In genomic region chr14:98622208-98623051, GRCh38 we compare ENCODE assay signal across 30 cellular contexts.
A peak's percentile ranks its signal among the peaks of the same experiment; 100 is the strongest.
DNase-seq lines count a peak whose midpoint lies in the region; ATAC-seq, FAIRE-seq and TF ChIP-seq lines count a peak whose summit lies in the region.
"Had no signal": no experiment of that assay in that cellular context is flagged by ENCODE, and none has a peak within 500 bp of the region (broad histone marks: within the 10 kb centered on the region; RNA-seq: fewer than 3 reads in every experiment).

No MANE protein-coding gene starts in this region.

- no peaks in the 10 kb centered on the region for H3K27me3 ChIP-seq in mammary epithelial cell (ENCODE audit: insufficient read depth, low read length)
- no peaks in the 10 kb centered on the region for H3K27me3 ChIP-seq in astrocyte (ENCODE audit: insufficient read depth, low read length)
- no peaks in the 10 kb centered on the region for H3K27me3 ChIP-seq in keratinocyte (ENCODE audit: control insufficient read depth, extremely low read depth, insufficient read depth, low read length)
- no peaks in the 10 kb centered on the region for H3K27me3 ChIP-seq in Karpas-422 (ENCODE audit: low read length)
- H3K27me3 ChIP-seq: body of pancreas, gastrocnemius medialis, ovary had no signal

- peak overlapping the region; percentile 15 for H3K4me2 ChIP-seq in mammary epithelial cell (ENCODE audit: insufficient read depth, low read depth, low read length)
- peak overlapping the region; percentile 30 for H3K4me2 ChIP-seq in astrocyte (ENCODE audit: low read length)
- H3K4me2 ChIP-seq in keratinocyte (ENCODE audit: control insufficient read depth, extremely low read depth, insufficient read depth, low read depth, low read length), result peak overlapping the region; percentile 41
- no peak overlapping the region for H3K4me2 ChIP-seq in Karpas-422 (ENCODE audit: low read depth, low read length, poor library complexity, severe bottlenecking)

- no peak for ATAC-seq in HG02840 (IDR thresholded peaks at IDR 0.05; ENCODE audit: low FRiP score, unreplicated experiment)
- ATAC-seq: activated CD4-positive, alpha-beta T cell treated with anti-CD3 and anti-CD28 coated beads for 36 hours; body of pancreas; gastrocnemius medialis; K562; left cardiac atrium; stimulated activated memory B cell treated with anti-CD40 and anti-IgM and Interleukin-4, amounts not matched to agents 10 μg/mL and 1 μg/mL and 100 μg/mL, for 72 hours had no signal

- dilution Hi-C loops in mammary epithelial cell (cut with HindIII; ENCODE audit: low sequenced_read_pairs), result no loop called here
- dilution Hi-C loops in keratinocyte (cut with MboI; ENCODE audit: extremely low pct_ligation_motif_present, low sequenced_read_pairs), result no loop called here

- H3K36me3 ChIP-seq in mammary epithelial cell (ENCODE audit: insufficient read depth, low read length) (no peaks in the 10 kb centered on the region), astrocyte (ENCODE audit: insufficient read depth, low read length) (no peaks in the 10 kb centered on the region), keratinocyte (ENCODE audit: control insufficient read depth in 2 of 2, extremely low read depth in 1 of 2, insufficient read depth in 2 of 2, low read length in 2 of 2) (no peaks in the 10 kb centered on the region), Karpas-422 (ENCODE audit: insufficient read depth, low read length) (no peaks in the 10 kb centered on the region)
- H3K36me3 ChIP-seq: gastrocnemius medialis, HAP-1, ovary had no signal

- H3K4me1 ChIP-seq in mammary epithelial cell (ENCODE audit: insufficient read depth, low read length) (peaks cover 9% of the 10 kb centered on the region), astrocyte (ENCODE audit: insufficient read depth, low read length) (peaks cover 13% of the 10 kb centered on the region), keratinocyte (ENCODE audit: control insufficient read depth, extremely low read depth, insufficient read depth, low read length) (peaks cover 16% of the 10 kb centered on the region), Karpas-422 (ENCODE audit: low read length) (no peaks in the 10 kb centered on the region)
- H3K4me1 ChIP-seq: body of pancreas, gastrocnemius medialis, HAP-1 had no signal

- H3K4me3 Mint-ChIP-seq in MCF 10A (ENCODE audit: unreplicated experiment), result no peak overlapping the region
- H3K4me3 Mint-ChIP-seq in astrocyte (ENCODE audit: unreplicated experiment), result no peak overlapping the region
- H3K4me3 Mint-ChIP-seq: activated CD4-positive, alpha-beta T cell treated with anti-CD3 and anti-CD28 coated beads for 36 hours; activated T-cell treated with anti-CD3 and anti-CD28 coated beads, Interleukin-2, amount 50 U/mL, for 24 hours; CD4-positive, alpha-beta T cell; stimulated activated memory B cell treated with anti-CD40 and anti-IgM and Interleukin-4, amounts not matched to agents 10 μg/mL and 1 μg/mL and 100 μg/mL, for 72 hours had no signal

- H3K4me1 Mint-ChIP-seq in MCF 10A (ENCODE audit: insufficient read depth, unreplicated experiment) (no peaks in the 10 kb centered on the region), astrocyte (ENCODE audit: low read depth, unreplicated experiment) (peaks cover 14% of the 10 kb centered on the region)
- H3K4me1 Mint-ChIP-seq: activated CD4-positive, alpha-beta T cell treated with anti-CD3 and anti-CD28 coated beads for 36 hours; stimulated activated memory B cell treated with anti-CD40 and anti-IgM and Interleukin-4, amounts not matched to agents 10 μg/mL and 1 μg/mL and 100 μg/mL, for 72 hours had no signal

- POLR2A ChIA-PET in MCF 10A (lab: Yijun Ruan, JAX), result no interaction called here

- H3K27ac ChIP-seq in mammary epithelial cell (ENCODE audit: insufficient read depth, low read depth, low read length) (no peak overlapping the region), astrocyte (ENCODE audit: low read depth, low read length) (peak overlapping the region; percentile 46), keratinocyte (ENCODE audit: control insufficient read depth, insufficient read depth, low read length) (no peak overlapping the region), Karpas-422 (ENCODE audit: low read length) (no peak overlapping the region)
- H3K27ac ChIP-seq: body of pancreas, gastrocnemius medialis, ovary, VCaP had no signal

- H3K36me3 Mint-ChIP-seq in MCF 10A (ENCODE audit: insufficient read depth, unreplicated experiment) (no peaks in the 10 kb centered on the region), astrocyte (ENCODE audit: low read depth, unreplicated experiment) (no peaks in the 10 kb centered on the region)
- H3K36me3 Mint-ChIP-seq: stimulated activated memory B cell treated with anti-CD40 and anti-IgM and Interleukin-4, amounts not matched to agents 10 μg/mL and 1 μg/mL and 100 μg/mL, for 72 hours had no signal

- H3K9me2 ChIP-seq in Karpas-422 (replicated peaks; ENCODE audit: insufficient read depth, low read length), result no peaks in the 10 kb centered on the region; the same call in 1 of the 2 replicates

- H3K9me3 Mint-ChIP-seq in MCF 10A (ENCODE audit: unreplicated experiment) (peaks cover under 1% of the 10 kb centered on the region), astrocyte (ENCODE audit: unreplicated experiment) (no peaks in the 10 kb centered on the region)

- H3K4me3 ChIP-seq in mammary epithelial cell (replicated peaks in 1 of 3; ENCODE audit: insufficient read depth in 1 of 3, low read depth in 2 of 3, low read length in 3 of 3) (no peak overlapping the region), astrocyte (ENCODE audit: insufficient read depth, low read depth, low read length) (no peak overlapping the region), keratinocyte (ENCODE audit: control insufficient read depth in 2 of 3, extremely low read depth in 1 of 3, insufficient read depth in 2 of 3, low read depth in 1 of 3, low read length in 3 of 3) (no peak overlapping the region), Karpas-422 (ENCODE audit: low read length) (no peak overlapping the region)
- H3K4me3 ChIP-seq: body of pancreas, gastrocnemius medialis, HAP-1, K562, ovary had no signal

- H3K79me2 ChIP-seq in mammary epithelial cell (ENCODE audit: insufficient read depth, low read length) (no peaks in the 10 kb centered on the region), astrocyte (ENCODE audit: insufficient read depth, low read length) (no peaks in the 10 kb centered on the region), keratinocyte (ENCODE audit: control insufficient read depth, insufficient read depth, low read length) (no peaks in the 10 kb centered on the region), Karpas-422 (ENCODE audit: low read length) (no peaks in the 10 kb centered on the region)

- H3K27me3 Mint-ChIP-seq in MCF 10A (ENCODE audit: insufficient read depth, unreplicated experiment) (no peaks in the 10 kb centered on the region), astrocyte (ENCODE audit: low read depth, unreplicated experiment) (no peaks in the 10 kb centered on the region)
- H3K27me3 Mint-ChIP-seq: activated CD4-positive, alpha-beta T cell treated with anti-CD3 and anti-CD28 coated beads for 36 hours; activated T-cell treated with anti-CD3 and anti-CD28 coated beads, Interleukin-2, amount 50 U/mL, for 24 hours; CD4-positive, alpha-beta T cell; stimulated activated memory B cell treated with anti-CD40 and anti-IgM and Interleukin-4, amounts not matched to agents 10 μg/mL and 1 μg/mL and 100 μg/mL, for 72 hours had no signal

- H3K9ac ChIP-seq in mammary epithelial cell (ENCODE audit: insufficient read depth, low read length) (no peak overlapping the region), astrocyte (ENCODE audit: low read length) (no peak overlapping the region), keratinocyte (ENCODE audit: control insufficient read depth, extremely low read depth, insufficient read depth, low read length) (no peak overlapping the region), Karpas-422 (ENCODE audit: low read length) (no peak overlapping the region)

- TF ChIP-seq CTCF in mammary epithelial cell (conservative IDR thresholded peaks at IDR 0.05 in 1 of 2, IDR thresholded peaks at IDR 0.05 in 1 of 2; ENCODE audit: extremely low read depth in 1 of 2, insufficient read depth in 1 of 2, low read depth in 1 of 2, low read length in 2 of 2), result no peak
- TF ChIP-seq CTCF in MCF 10A (IDR thresholded peaks at IDR 0.05; ENCODE audit: unreplicated experiment), result no peak
- TF ChIP-seq CTCF in astrocyte (IDR thresholded peaks at IDR 0.05; ENCODE audit: insufficient read depth, low read depth, low read length), result no peak
- no peak for TF ChIP-seq CTCF in keratinocyte (optimal IDR thresholded peaks at IDR 0.05 in 1 of 3, IDR thresholded peaks at IDR 0.05 in 1 of 3, conservative IDR thresholded peaks at IDR 0.05 in 1 of 3; ENCODE audit: extremely low read depth in 1 of 3, insufficient read depth in 2 of 3, low read length in 3 of 3)

- 60% methylated on average over 4 of the region's 4 CpGs for WGBS in mammary epithelial cell (ENCODE audit: low coverage, missing lambda C conversion rate)

- in situ Hi-C loops in mammary epithelial cell (cut with MboI; ENCODE audit: low sequenced_read_pairs in 2 of 2), result no loop called here

- intact Hi-C loops in mammary epithelial cell (cut with micrococcal nuclease) (no loop called here), MCF 10A (cut with micrococcal nuclease) (no loop called here)

- H3K9me1 ChIP-seq in keratinocyte (ENCODE audit: control insufficient read depth, extremely low read depth, insufficient read depth, low read length), result no peaks in the 10 kb centered on the region

- CTCF ChIA-PET in mammary epithelial cell (lab: Charles Lee; ENCODE audit: low non-redundant PET) (no interaction called here), MCF 10A (lab: Yijun Ruan, JAX) (no interaction called here)

- H3K9me3 ChIP-seq in mammary epithelial cell (replicated peaks; ENCODE audit: insufficient read depth, low read length) (no peaks in the 10 kb centered on the region), astrocyte (ENCODE audit: insufficient read depth, low read depth, low read length) (no peaks in the 10 kb centered on the region), keratinocyte (ENCODE audit: control insufficient read depth, low read depth, low read length) (no peaks in the 10 kb centered on the region), Karpas-422 (ENCODE audit: low read length) (peaks cover 18% of the 10 kb centered on the region)
- H3K9me3 ChIP-seq: body of pancreas, gastrocnemius medialis, HAP-1 had no signal

- FAIRE-seq in astrocyte (lab: Jason Lieb, UNC), result no peak
- FAIRE-seq in keratinocyte (lab: Jason Lieb, UNC), result peak; percentile 29
- FAIRE-seq: D721Med, GM18507, GM19239, K562 had no signal

- DNase-seq in mammary epithelial cell (peak; percentile 18), MCF 10A (ENCODE audit: unreplicated experiment) (no peak), astrocyte (ENCODE audit: low read depth) (peak; percentile 60), keratinocyte (ENCODE audit: low read depth, low spot score) (no peak), LoVo (ENCODE audit: low spot score) (no peak), DMS114 treated with DMSO at 0.1 percent for 48 hours (lab: John Stamatoyannopoulos, UW; ENCODE audit: unreplicated experiment) (no peak), Karpas-422 (no peak)
- DNase-seq: activated CD4-positive, alpha-beta T cell treated with anti-CD3 and anti-CD28 coated beads for 36 hours; activated gamma-delta T cell; activated T-cell treated with anti-CD3 and anti-CD28 coated beads, Interleukin-2, amount 50 U/mL, for 24 hours; body of pancreas; CD4-positive, alpha-beta T cell; cerebellar nuclear complex; dermis blood vessel endothelial cell; gastrocnemius medialis; left cardiac atrium; NCI-H2029; NCI-H526; NK-92 treated with Interleukin-12 subunit alpha and Interleukin-12 subunit beta, amount 100 ng/mL, for 24 hours; ovary; SHP77 treated with DMSO at 0.1 percent for 48 hours; T-helper 9 cell had no signal

- BruUV-seq in mammary epithelial cell (replicated peaks; lab: Mats Ljungman, UMichigan) (no TSS peak), MCF 10A (replicated peaks; lab: Mats Ljungman, UMichigan) (no TSS peak)

- H2AFZ ChIP-seq in mammary epithelial cell (ENCODE audit: low read depth, low read length), result no peak overlapping the region
- no peak overlapping the region for H2AFZ ChIP-seq in astrocyte (ENCODE audit: low read depth, low read length)
- H2AFZ ChIP-seq in keratinocyte (ENCODE audit: control insufficient read depth, low read length), result no peak overlapping the region
- no peak overlapping the region for H2AFZ ChIP-seq in Karpas-422 (ENCODE audit: low read length)

- no peaks in the 10 kb centered on the region for H4K20me1 ChIP-seq in mammary epithelial cell (ENCODE audit: insufficient read depth, low read length)
- no peaks in the 10 kb centered on the region for H4K20me1 ChIP-seq in astrocyte (ENCODE audit: insufficient read depth, low read length)
- no peaks in the 10 kb centered on the region for H4K20me1 ChIP-seq in keratinocyte (ENCODE audit: control insufficient read depth, extremely low read depth, insufficient read depth, low read length)
- no peaks in the 10 kb centered on the region for H4K20me1 ChIP-seq in Karpas-422 (ENCODE audit: insufficient read depth, low read depth, low read length)

- no peak overlapping the region for H3K27ac Mint-ChIP-seq in MCF 10A (ENCODE audit: low read depth, unreplicated experiment)
- peak overlapping the region; percentile 96 for H3K27ac Mint-ChIP-seq in astrocyte (ENCODE audit: unreplicated experiment)
- H3K27ac Mint-ChIP-seq: activated CD4-positive, alpha-beta T cell treated with anti-CD3 and anti-CD28 coated beads for 36 hours; activated T-cell treated with anti-CD3 and anti-CD28 coated beads, Interleukin-2, amount 50 U/mL, for 24 hours; CD4-positive, alpha-beta T cell; stimulated activated memory B cell treated with anti-CD40 and anti-IgM and Interleukin-4, amounts not matched to agents 10 μg/mL and 1 μg/mL and 100 μg/mL, for 72 hours had no signal

Comparison
In these comparisons a context has a peak if more than half of its experiments do, and no peak if none do; other contexts are left out.
1. DNase-seq: peak in mammary epithelial cell (single experiment) and astrocyte (single experiment); none in MCF 10A (single experiment), keratinocyte (single experiment), LoVo (single experiment), DMS114 treated with DMSO at 0.1 percent for 48 hours (single experiment) and Karpas-422 (single experiment).